23 cellular contexts compared by ENCODE assay signal in genomic region chr2:136297312-136297711, GRCh38.
"Had no signal": no experiment of that assay in that cellular context is flagged by ENCODE, and none has a peak within 500 bp of the region (broad histone marks: within the 10 kb centered on the region; RNA-seq: fewer than 3 reads in every experiment).

No MANE protein-coding gene starts in this region.

- H3K4me1 ChIP-seq: colonic mucosa, lower lobe of right lung, pancreas, right lobe of liver, tibial nerve, upper lobe of right lung, uterus had no signal

- H3K27me3 ChIP-seq: colonic mucosa, pancreas, right lobe of liver, tibial nerve, upper lobe of right lung, uterus had no signal

- H3K36me3 ChIP-seq: colonic mucosa, lower lobe of right lung, pancreas, right lobe of liver, thoracic aorta, tibial nerve, upper lobe of right lung, uterus had no signal

- H3K27ac ChIP-seq: colonic mucosa, epithelial cell of prostate, lower lobe of right lung, pancreas, right lobe of liver, thoracic aorta, tibial nerve, upper lobe of right lung, uterus had no signal

- H3K27me3 Mint-ChIP-seq: dendritic cell treated with granulocyte-macrophage colony-stimulating factor and Interleukin-4, amounts not matched to agents 40 ng/mL and 50 ng/mL, for 4 days; naive thymus-derived CD8-positive, alpha-beta T cell; stimulated activated naive B cell treated with anti-CD40 and anti-IgM and Interleukin-4, amounts not matched to agents 10 μg/mL and 1 μg/mL and 100 μg/mL, for 72 hours; stimulated activated naive CD8-positive, alpha-beta T cell treated with anti-CD3 and anti-CD28 coated beads, Interleukin-15, Interleukin-2, amounts not matched to agents 100 ng/mL and 50 ng/mL, for 24 hours had no signal

- H3K4me3 Mint-ChIP-seq: dendritic cell treated with granulocyte-macrophage colony-stimulating factor and Interleukin-4, amounts not matched to agents 40 ng/mL and 50 ng/mL, for 4 days; endodermal cell; naive thymus-derived CD8-positive, alpha-beta T cell; stimulated activated naive B cell treated with anti-CD40 and anti-IgM and Interleukin-4, amounts not matched to agents 10 μg/mL and 1 μg/mL and 100 μg/mL, for 72 hours; stimulated activated naive CD8-positive, alpha-beta T cell treated with anti-CD3 and anti-CD28 coated beads, Interleukin-15, Interleukin-2, amounts not matched to agents 100 ng/mL and 50 ng/mL, for 24 hours had no signal

- H3K36me3 Mint-ChIP-seq: naive thymus-derived CD8-positive, alpha-beta T cell; stimulated activated naive B cell treated with anti-CD40 and anti-IgM and Interleukin-4, amounts not matched to agents 10 μg/mL and 1 μg/mL and 100 μg/mL, for 72 hours had no signal

- H3K9me3 Mint-ChIP-seq: dendritic cell treated with granulocyte-macrophage colony-stimulating factor and Interleukin-4, amounts not matched to agents 40 ng/mL and 50 ng/mL, for 4 days; endodermal cell; stimulated activated naive B cell treated with anti-CD40 and anti-IgM and Interleukin-4, amounts not matched to agents 10 μg/mL and 1 μg/mL and 100 μg/mL, for 72 hours; stimulated activated naive CD8-positive, alpha-beta T cell treated with anti-CD3 and anti-CD28 coated beads, Interleukin-15, Interleukin-2, amounts not matched to agents 100 ng/mL and 50 ng/mL, for 24 hours had no signal

- H3K4me3 ChIP-seq: colonic mucosa, lower lobe of right lung, pancreas, right lobe of liver, thoracic aorta, tibial nerve, upper lobe of right lung, uterus had no signal

- H3K27ac Mint-ChIP-seq: dendritic cell treated with granulocyte-macrophage colony-stimulating factor and Interleukin-4, amounts not matched to agents 40 ng/mL and 50 ng/mL, for 4 days; endodermal cell; stimulated activated naive B cell treated with anti-CD40 and anti-IgM and Interleukin-4, amounts not matched to agents 10 μg/mL and 1 μg/mL and 100 μg/mL, for 72 hours; stimulated activated naive CD8-positive, alpha-beta T cell treated with anti-CD3 and anti-CD28 coated beads, Interleukin-15, Interleukin-2, amounts not matched to agents 100 ng/mL and 50 ng/mL, for 24 hours had no signal

- H3K9me3 ChIP-seq: colonic mucosa, lower lobe of right lung, pancreas, right lobe of liver, thoracic aorta, tibial nerve, upper lobe of right lung, uterus had no signal

- ATAC-seq: esophagus mucosa; left ventricle myocardium superior; lower lobe of right lung; naive thymus-derived CD8-positive, alpha-beta T cell; pancreas; right lobe of liver; stimulated activated naive B cell treated with anti-CD40 and anti-IgM and Interleukin-4, amounts not matched to agents 10 μg/mL and 1 μg/mL and 100 μg/mL, for 72 hours; upper lobe of right lung had no signal

- DNase-seq: colonic mucosa; effector CD8-positive, alpha-beta T cell; endodermal cell; foreskin melanocyte; hypothalamus; left ventricle myocardium superior; lower lobe of right lung; naive thymus-derived CD8-positive, alpha-beta T cell; occipital lobe; pancreas; right lobe of liver; small intestine; stimulated activated CD4-positive, alpha-beta T cell treated with anti-CD3 and anti-CD28 coated beads, Interleukin-15, amount 100 ng/mL, for 24 hours; stimulated activated CD4-positive, alpha-beta T cell treated with anti-CD3 and anti-CD28 coated beads, Interleukin-2, amount 100 ng/mL, for 48 hours; stimulated activated naive B cell treated with anti-CD40 and anti-IgM and Interleukin-4, amounts not matched to agents 10 μg/mL and 1 μg/mL and 100 μg/mL, for 72 hours; upper lobe of right lung; uterus had no signal
